ENCODE assay signal across 11 cellular contexts in genomic region chr2:112621792-112622527, GRCh38. TPM values are rescaled to one million over a fixed set of nuclear protein-coding genes. Genes with fewer than 3 reads are reported as not detected.
A peak's percentile ranks its signal among the peaks of the same experiment; 100 is the strongest.
DNase-seq lines count a peak whose midpoint lies in the region; TF ChIP-seq lines count a peak whose summit lies in the region.
"Had no signal": no experiment of that assay in that cellular context is flagged by ENCODE, and none has a peak within 500 bp of the region (broad histone marks: within the 10 kb centered on the region; RNA-seq: fewer than 3 reads in every experiment).

No MANE protein-coding gene starts in this region.

- H3K4me1 Mint-ChIP-seq in Calu3 (ENCODE audit: low read depth, unreplicated experiment), result peaks cover 19% of the 10 kb centered on the region

- peak overlapping the region; percentile 58 for H3K4me2 ChIP-seq in smooth muscle cell

- H4K20me1 ChIP-seq in smooth muscle cell (ENCODE audit: low read depth), result no peaks in the 10 kb centered on the region

- H3K9me3 ChIP-seq in smooth muscle cell (replicated peaks; ENCODE audit: low read depth), result no peaks in the 10 kb centered on the region

- H3K36me3 Mint-ChIP-seq in Calu3 (ENCODE audit: insufficient read depth, unreplicated experiment), result peaks cover 2% of the 10 kb centered on the region
- H3K36me3 Mint-ChIP-seq: naive thymus-derived CD8-positive, alpha-beta T cell; type B pancreatic cell had no signal

- no peak overlapping the region for H3K27ac Mint-ChIP-seq in Calu3 (ENCODE audit: unreplicated experiment)
- H3K27ac Mint-ChIP-seq: type B pancreatic cell had no signal

- H3K9me3 Mint-ChIP-seq in Calu3 (ENCODE audit: low read depth, unreplicated experiment), result no peaks in the 10 kb centered on the region
- H3K9me3 Mint-ChIP-seq: naive thymus-derived CD8-positive, alpha-beta T cell; type B pancreatic cell had no signal

- H3K27me3 ChIP-seq in smooth muscle cell (ENCODE audit: low read depth), result no peaks in the 10 kb centered on the region

- H2AFZ ChIP-seq in smooth muscle cell (ENCODE audit: low read depth), result no peak overlapping the region

- H3K27me3 Mint-ChIP-seq in Calu3 (ENCODE audit: unreplicated experiment), result no peaks in the 10 kb centered on the region
- H3K27me3 Mint-ChIP-seq: naive thymus-derived CD8-positive, alpha-beta T cell had no signal

- peaks cover 11% of the 10 kb centered on the region for H3F3A ChIP-seq in smooth muscle cell (ENCODE audit: low read depth)

- CTCF ChIA-PET in Calu3 (lab: Charles Lee), result no interaction called here

- no peak for TF ChIP-seq CTCF in astrocyte of the cerebellum (IDR thresholded peaks at IDR 0.05; ENCODE audit: low read depth, low read length, missing control alignments)
- TF ChIP-seq CTCF in foreskin fibroblast (IDR thresholded peaks at IDR 0.05; ENCODE audit: low read depth, low read length), result no peak
- TF ChIP-seq CTCF in smooth muscle cell (IDR thresholded peaks at IDR 0.05; ENCODE audit: borderline replicate concordance, insufficient read depth, poor library complexity, severe bottlenecking), result no peak
- no peak for TF ChIP-seq CTCF in Calu3 (IDR thresholded peaks at IDR 0.05; ENCODE audit: unreplicated experiment)

- H3K9ac ChIP-seq in smooth muscle cell (ENCODE audit: low read depth), result no peak overlapping the region

- in situ Hi-C loops in astrocyte of the cerebellum (cut with HindIII; ENCODE audit: low sequenced_read_pairs), result no loop called here

- peak overlapping the region; percentile 7 for H3K4me3 ChIP-seq in astrocyte of the cerebellum (ENCODE audit: low read depth, low read length)
- H3K4me3 ChIP-seq in foreskin fibroblast (ENCODE audit: low read depth in 1 of 2, low read length in 2 of 2), result peak overlapping the region in 1 of 2 donors; percentile 22
- H3K4me3 ChIP-seq in smooth muscle cell, result no peak overlapping the region
- H3K4me3 ChIP-seq: GM12878 had no signal

- DNase-seq in HCEC 1CT (peak; percentile 79), astrocyte of the cerebellum (ENCODE audit: low read depth) (peak; percentile 88), foreskin fibroblast (peak; percentile 79 to 86), smooth muscle cell (lab: John Stamatoyannopoulos, UW; ENCODE audit: unreplicated experiment) (no peak), amygdala (lab: John Stamatoyannopoulos, UW) (no peak), Calu3 (no peak), UCSD-AML1 (lab: John Stamatoyannopoulos, UW; ENCODE audit: unreplicated experiment) (no peak)
- DNase-seq: NCI-H345 had no signal

- 50% methylated on average over 22 of the region's 22 CpGs for WGBS in smooth muscle cell (ENCODE audit: low lambda C conversion rate)

- H3K79me2 ChIP-seq in smooth muscle cell (ENCODE audit: low read depth), result no peaks in the 10 kb centered on the region

- intact Hi-C loops in Calu3 (cut with micrococcal nuclease; ENCODE audit: unreplicated experiment), result no loop called here

- H3K36me3 ChIP-seq in smooth muscle cell (ENCODE audit: low read depth), result no peaks in the 10 kb centered on the region

- peaks cover 4% of the 10 kb centered on the region for H3K4me1 ChIP-seq in smooth muscle cell (ENCODE audit: low read depth)

- H3K4me3 Mint-ChIP-seq in Calu3 (ENCODE audit: low read depth, unreplicated experiment), result no peak overlapping the region
- H3K4me3 Mint-ChIP-seq: naive thymus-derived CD8-positive, alpha-beta T cell; type B pancreatic cell had no signal

- H3K27ac ChIP-seq in smooth muscle cell (ENCODE audit: low read depth), result peak overlapping the region; percentile 41

- BruUV-seq in Calu3 (replicated peaks; lab: Mats Ljungman, UMichigan), result no TSS peak

RNA-seq across cellular contexts. Expression of gene SLC20A1, which starts 23.8 kb away (rescaled TPM):
- 96.0 and 106 TPM in 2 replicates for total RNA-seq in smooth muscle cell
- 77.2 and 93.4 TPM in 2 replicates for polyA plus RNA-seq in smooth muscle cell
- total RNA-seq in Calu3 (2022), result 71.7 and 84.5 TPM in 2 replicates

RNA-seq across cellular contexts. Expression of gene CHCHD5, which starts 37.6 kb away (rescaled TPM):
- 11.2 and 14.3 TPM in 2 replicates for total RNA-seq in smooth muscle cell
- 56.4 and 67.6 TPM in 2 replicates for polyA plus RNA-seq in smooth muscle cell
- total RNA-seq in Calu3 (2022), result 18.0 and 20.1 TPM in 2 replicates

Comparison
In these comparisons a context has a peak if more than half of its experiments do, and no peak if none do; other contexts are left out.
1. DNase-seq: peak in HCEC 1CT (single experiment), astrocyte of the cerebellum (single experiment) and foreskin fibroblast (2 of 2); none in smooth muscle cell (single experiment), amygdala (0 of 56), Calu3 (single experiment) and UCSD-AML1 (single experiment).